20 cellular contexts compared by ENCODE assay signal in genomic region chr7:142787783-142788182, GRCh38. TPM values are rescaled to one million over a fixed set of nuclear protein-coding genes. Genes with fewer than 3 reads are reported as not detected.
A peak's percentile ranks its signal among the peaks of the same experiment; 100 is the strongest.
DNase-seq lines count a peak whose midpoint lies in the region; ATAC-seq lines count a peak whose summit lies in the region.
"Had no signal": no experiment of that assay in that cellular context is flagged by ENCODE, and none has a peak within 500 bp of the region (broad histone marks: within the 10 kb centered on the region; RNA-seq: fewer than 3 reads in every experiment).

No MANE protein-coding gene starts in this region.

- peaks cover 40% of the 10 kb centered on the region for H3K4me1 Mint-ChIP-seq in stimulated activated naive CD8-positive, alpha-beta T cell treated with anti-CD3 and anti-CD28 coated beads, Interleukin-15, Interleukin-2, amounts not matched to agents 100 ng/mL and 50 ng/mL, for 24 hours (ENCODE audit: low read depth)
- peaks cover 27% of the 10 kb centered on the region for H3K4me1 Mint-ChIP-seq in activated T-cell treated with anti-CD3 and anti-CD28 coated beads, Interleukin-2, amount 50 U/mL, for 72 hours (ENCODE audit: low read depth)

- H3K4me3 ChIP-seq in mononuclear cell (ENCODE audit: low read length) = peak overlapping the region; percentile 60
- H3K4me3 ChIP-seq: gastroesophageal sphincter, prostate gland had no signal

- H3K27me3 ChIP-seq in mononuclear cell (ENCODE audit: insufficient read depth, low read length) = no peaks in the 10 kb centered on the region

- H3K36me3 Mint-ChIP-seq in stimulated activated naive CD8-positive, alpha-beta T cell treated with anti-CD3 and anti-CD28 coated beads, Interleukin-15, Interleukin-2, amounts not matched to agents 100 ng/mL and 50 ng/mL, for 24 hours (ENCODE audit: low read depth) = peaks cover 52% of the 10 kb centered on the region
- peaks cover 25 to 36% of the 10 kb centered on the region in 2 donors for H3K36me3 Mint-ChIP-seq in activated T-cell treated with anti-CD3 and anti-CD28 coated beads, Interleukin-2, amount 50 U/mL, for 72 hours (ENCODE audit: insufficient read depth in 2 of 2)

- peak overlapping the region; percentile 100 for H3K27ac Mint-ChIP-seq in stimulated activated naive CD8-positive, alpha-beta T cell treated with anti-CD3 and anti-CD28 coated beads, Interleukin-15, Interleukin-2, amounts not matched to agents 100 ng/mL and 50 ng/mL, for 24 hours
- H3K27ac Mint-ChIP-seq in activated T-cell treated with anti-CD3 and anti-CD28 coated beads, Interleukin-2, amount 50 U/mL, for 72 hours = peak overlapping the region; percentile 99

- H3K9me3 ChIP-seq in mononuclear cell (ENCODE audit: low read depth, low read length) = no peaks in the 10 kb centered on the region
- H3K9me3 ChIP-seq: gastroesophageal sphincter, prostate gland had no signal

- H3K9me3 Mint-ChIP-seq in stimulated activated naive CD8-positive, alpha-beta T cell treated with anti-CD3 and anti-CD28 coated beads, Interleukin-15, Interleukin-2, amounts not matched to agents 100 ng/mL and 50 ng/mL, for 24 hours = no peaks in the 10 kb centered on the region
- H3K9me3 Mint-ChIP-seq in activated T-cell treated with anti-CD3 and anti-CD28 coated beads, Interleukin-2, amount 50 U/mL, for 72 hours = no peaks in the 10 kb centered on the region

- peak overlapping the region; percentile 99 for H3K4me3 Mint-ChIP-seq in stimulated activated naive CD8-positive, alpha-beta T cell treated with anti-CD3 and anti-CD28 coated beads, Interleukin-15, Interleukin-2, amounts not matched to agents 100 ng/mL and 50 ng/mL, for 24 hours
- peak overlapping the region; percentile 94 for H3K4me3 Mint-ChIP-seq in activated T-cell treated with anti-CD3 and anti-CD28 coated beads, Interleukin-2, amount 50 U/mL, for 72 hours

- no peaks in the 10 kb centered on the region for H3K27me3 Mint-ChIP-seq in stimulated activated naive CD8-positive, alpha-beta T cell treated with anti-CD3 and anti-CD28 coated beads, Interleukin-15, Interleukin-2, amounts not matched to agents 100 ng/mL and 50 ng/mL, for 24 hours
- H3K27me3 Mint-ChIP-seq in activated T-cell treated with anti-CD3 and anti-CD28 coated beads, Interleukin-2, amount 50 U/mL, for 72 hours (ENCODE audit: low read depth) = no peaks in the 10 kb centered on the region
- H3K27me3 Mint-ChIP-seq: naive B cell had no signal

- no peak for DNase-seq in stimulated activated naive CD8-positive, alpha-beta T cell treated with anti-CD3 and anti-CD28 coated beads, Interleukin-15, Interleukin-2, amounts not matched to agents 100 U/mL and 50 U/mL, for 24 hours
- no peak for DNase-seq in activated T-cell treated with anti-CD3 and anti-CD28 coated beads, Interleukin-2, amount 50 U/mL, for 72 hours
- DNase-seq in NOMO-1 treated with DMSO at 0.1 percent for 48 hours (lab: John Stamatoyannopoulos, UW; ENCODE audit: unreplicated experiment) (no peak), mucosa of gallbladder (ENCODE audit: low spot score) (no peak)
- DNase-seq: left ventricle myocardium superior; naive B cell; NCI-H1417; NCI-H2171; NCI-H748 treated with DMSO at 0.1 percent for 48 hours; stimulated activated CD4-positive, alpha-beta T cell treated with anti-CD3 and anti-CD28 coated beads, Interleukin-15, amount 100 ng/mL, for 24 hours had no signal

- peaks cover 26% of the 10 kb centered on the region for H3K4me1 ChIP-seq in mononuclear cell (ENCODE audit: insufficient read depth, low read length)
- H3K4me1 ChIP-seq: prostate gland had no signal

- no peak for ATAC-seq in stimulated activated naive CD8-positive, alpha-beta T cell treated with anti-CD3 and anti-CD28 coated beads, Interleukin-15, Interleukin-2, amounts not matched to agents 100 U/mL and 50 U/mL, for 24 hours
- no peak for ATAC-seq in activated T-cell treated with anti-CD3 and anti-CD28 coated beads, Interleukin-2, amount 50 U/mL, for 72 hours (replicated peaks in 1 of 2)
- ATAC-seq in GM18909 (IDR thresholded peaks at IDR 0.05; ENCODE audit: poor library complexity, unreplicated experiment) = no peak
- no peak for ATAC-seq in HG03280 (IDR thresholded peaks at IDR 0.05; ENCODE audit: unreplicated experiment)
- ATAC-seq: gastroesophageal sphincter had no signal

RNA-seq across cellular contexts. Expression of gene PRSS2, which starts 17.0 kb away (rescaled TPM):
- not detected for total RNA-seq in activated T-cell treated with anti-CD3 and anti-CD28 coated beads, Interleukin-2, amount 50 U/mL, for 72 hours
- total RNA-seq in mononuclear cell (not detected), mucosa of gallbladder (94.5 TPM)
- total RNA-seq: gastroesophageal sphincter, H4, left ventricle myocardium superior, LHCN-M2, prostate gland, RPMI7951, temporal lobe had no signal

RNA-seq across cellular contexts. Expression of gene PRSS1, which starts 38.5 kb away (rescaled TPM):
- total RNA-seq in activated T-cell treated with anti-CD3 and anti-CD28 coated beads, Interleukin-2, amount 50 U/mL, for 72 hours = not detected
- total RNA-seq in mononuclear cell (0.73 TPM), mucosa of gallbladder (30.7 TPM)
- total RNA-seq: H4, left ventricle myocardium superior, LHCN-M2, prostate gland, RPMI7951, temporal lobe had no signal

Comparison
In these comparisons a context has a peak if more than half of its experiments do, and no peak if none do; other contexts are left out.
1. RNA of gene PRSS2, which starts 17.0 kb away (total RNA-seq): 94.5 TPM in mucosa of gallbladder (single experiment); not detected in activated T-cell treated with anti-CD3 and anti-CD28 coated beads, Interleukin-2, amount 50 U/mL, for 72 hours and not detected in mononuclear cell (single experiment); every median in the first group is over 10 times any median in the second.
2. RNA of gene PRSS1, which starts 38.5 kb away (total RNA-seq): 30.7 TPM in mucosa of gallbladder (single experiment); 0.73 TPM in mononuclear cell (single experiment) and not detected in activated T-cell treated with anti-CD3 and anti-CD28 coated beads, Interleukin-2, amount 50 U/mL, for 72 hours; every median in the first group is over 10 times any median in the second.